17 cellular contexts compared by ENCODE assay signal in genomic region chr6:134233180-134233579, GRCh38.
"Had no signal": no experiment of that assay in that cellular context is flagged by ENCODE, and none has a peak within 500 bp of the region (broad histone marks: within the 10 kb centered on the region; RNA-seq: fewer than 3 reads in every experiment).

No MANE protein-coding gene starts in this region.

- H3K27me3 ChIP-seq: colonic mucosa, gastrocnemius medialis, heart left ventricle, sigmoid colon had no signal

- H3K4me3 Mint-ChIP-seq: activated CD4-positive, alpha-beta T cell treated with anti-CD3 and anti-CD28 coated beads, Interleukin-2, amount 10 ng/mL, durations not matched to agents 24 days and 14 days; activated CD8-positive, alpha-beta T cell treated with anti-CD3 and anti-CD28 coated beads for 36 hours; activated naive CD4-positive, alpha-beta T cell treated with anti-CD3 and anti-CD28 coated beads for 36 hours; brain; natural killer cell; stimulated activated memory B cell treated with anti-CD40 and anti-IgM and Interleukin-4, amounts not matched to agents 10 μg/mL and 1 μg/mL and 100 μg/mL, for 72 hours had no signal

- DNase-seq: activated CD4-positive, alpha-beta T cell treated with anti-CD3 and anti-CD28 coated beads, Interleukin-2, amount 10 ng/mL, durations not matched to agents 24 days and 14 days; activated CD8-positive, alpha-beta T cell treated with anti-CD3 and anti-CD28 coated beads for 36 hours; activated naive CD4-positive, alpha-beta T cell treated with anti-CD3 and anti-CD28 coated beads for 36 hours; activated T-cell treated with anti-CD3 and anti-CD28 coated beads, Interleukin-2, amount 50 U/mL, for 1 hour; central memory CD4-positive, alpha-beta T cell; colonic mucosa; gastrocnemius medialis; heart left ventricle; left ventricle myocardium inferior; mesenchymal stem cell; natural killer cell; sigmoid colon; stimulated activated CD4-positive, alpha-beta T cell treated with anti-CD3 and anti-CD28 coated beads, Interleukin-4, amount 100 ng/mL, for 4 hours; T-helper 1 cell; T-helper 9 cell had no signal

- H3K4me1 ChIP-seq: colonic mucosa, sigmoid colon had no signal

- H3K27ac Mint-ChIP-seq: activated CD4-positive, alpha-beta T cell treated with anti-CD3 and anti-CD28 coated beads, Interleukin-2, amount 10 ng/mL, durations not matched to agents 24 days and 14 days; activated CD8-positive, alpha-beta T cell treated with anti-CD3 and anti-CD28 coated beads for 36 hours; activated naive CD4-positive, alpha-beta T cell treated with anti-CD3 and anti-CD28 coated beads for 36 hours; natural killer cell had no signal

- H3K27me3 Mint-ChIP-seq: activated CD4-positive, alpha-beta T cell treated with anti-CD3 and anti-CD28 coated beads, Interleukin-2, amount 10 ng/mL, durations not matched to agents 24 days and 14 days; activated CD8-positive, alpha-beta T cell treated with anti-CD3 and anti-CD28 coated beads for 36 hours; stimulated activated memory B cell treated with anti-CD40 and anti-IgM and Interleukin-4, amounts not matched to agents 10 μg/mL and 1 μg/mL and 100 μg/mL, for 72 hours had no signal

- H3K9me3 ChIP-seq: colonic mucosa, gastrocnemius medialis, heart left ventricle, left ventricle myocardium inferior, sigmoid colon had no signal

- H3K27ac ChIP-seq: colonic mucosa, gastrocnemius medialis, left ventricle myocardium inferior, sigmoid colon had no signal

- H3K9me3 Mint-ChIP-seq: activated naive CD4-positive, alpha-beta T cell treated with anti-CD3 and anti-CD28 coated beads for 36 hours; brain; natural killer cell; stimulated activated memory B cell treated with anti-CD40 and anti-IgM and Interleukin-4, amounts not matched to agents 10 μg/mL and 1 μg/mL and 100 μg/mL, for 72 hours had no signal

- H3K36me3 Mint-ChIP-seq: brain; natural killer cell; stimulated activated memory B cell treated with anti-CD40 and anti-IgM and Interleukin-4, amounts not matched to agents 10 μg/mL and 1 μg/mL and 100 μg/mL, for 72 hours had no signal

- ATAC-seq: activated CD8-positive, alpha-beta T cell treated with anti-CD3 and anti-CD28 coated beads for 36 hours; gastrocnemius medialis; heart left ventricle; natural killer cell; stimulated activated memory B cell treated with anti-CD40 and anti-IgM and Interleukin-4, amounts not matched to agents 10 μg/mL and 1 μg/mL and 100 μg/mL, for 72 hours had no signal

- H3K4me3 ChIP-seq: colonic mucosa, gastrocnemius medialis, heart left ventricle, left ventricle myocardium inferior, sigmoid colon had no signal

- H3K36me3 ChIP-seq: colonic mucosa, gastrocnemius medialis, heart left ventricle, left ventricle myocardium inferior, sigmoid colon had no signal
